Comparison of ENCODE assay signal across 16 cellular contexts in genomic region chr2:84878459-84878858, GRCh38. TPM values are rescaled to one million over a fixed set of nuclear protein-coding genes. Genes with fewer than 3 reads are reported as not detected.
A peak's percentile ranks its signal among the peaks of the same experiment; 100 is the strongest.
DNase-seq lines count a peak whose midpoint lies in the region; ATAC-seq and TF ChIP-seq lines count a peak whose summit lies in the region.
"Had no signal": no experiment of that assay in that cellular context is flagged by ENCODE, and none has a peak within 500 bp of the region (broad histone marks: within the 10 kb centered on the region; RNA-seq: fewer than 3 reads in every experiment).

No MANE protein-coding gene starts in this region.

- no peaks in the 10 kb centered on the region for H3K9me3 ChIP-seq in transverse colon
- H3K9me3 ChIP-seq: heart left ventricle had no signal

- in situ Hi-C loops in transverse colon (cut with MboI; ENCODE audit: low pct_ligation_motif_present in 1 of 4, low pct_unique_long_range_greater_than_20kb in 1 of 4, low sequenced_read_pairs in 3 of 4), result loop anchor here in 1 of 4 donors (10.0 kb wide), 1 partner anchor 384 kb away; no protein-coding TSS in a partner anchor

- H3K27me3 ChIP-seq in transverse colon, result peaks cover 15% of the 10 kb centered on the region

- peaks cover 0 to 25% (median 14%) of the 10 kb centered on the region in 4 donors for H3K4me1 ChIP-seq in transverse colon

- H3K36me3 Mint-ChIP-seq in activated naive CD4-positive, alpha-beta T cell treated with anti-CD3 and anti-CD28 coated beads, Interleukin-2, amount 10 ng/mL, durations not matched to agents 7 days and 5 days, result peaks cover 51% of the 10 kb centered on the region
- H3K36me3 Mint-ChIP-seq in activated naive CD4-positive, alpha-beta T cell treated with anti-CD3 and anti-CD28 coated beads, Interleukin-2, amount 50 U/mL, for 72 hours, result peaks cover 31 to 34% of the 10 kb centered on the region in 2 donors
- peaks cover 22% of the 10 kb centered on the region for H3K36me3 Mint-ChIP-seq in central memory CD8-positive, alpha-beta T cell (ENCODE audit: insufficient read depth)
- H3K36me3 Mint-ChIP-seq: stimulated activated memory B cell treated with anti-CD40 and anti-IgM and Interleukin-4, amounts not matched to agents 10 μg/mL and 1 μg/mL and 100 μg/mL, for 72 hours had no signal

- no peak for ATAC-seq in activated naive CD4-positive, alpha-beta T cell treated with anti-CD3 and anti-CD28 coated beads, Interleukin-2, amount 50 U/mL, for 72 hours
- ATAC-seq in HG02759 (IDR thresholded peaks at IDR 0.05; ENCODE audit: unreplicated experiment), result peak; percentile 33
- no peak for ATAC-seq in central memory CD8-positive, alpha-beta T cell (replicated peaks; ENCODE audit: extremely low read depth, poor library complexity, severe bottlenecking)
- ATAC-seq: heart left ventricle; stimulated activated memory B cell treated with anti-CD40 and anti-IgM and Interleukin-4, amounts not matched to agents 10 μg/mL and 1 μg/mL and 100 μg/mL, for 72 hours had no signal

- 28 to 44% methylated on average over 1 of the region's 1 CpG for WGBS in transverse colon (ENCODE audit: low coverage in 1 of 2), 2 donors

- peak overlapping the region; percentile 95 for H3K4me3 Mint-ChIP-seq in activated naive CD4-positive, alpha-beta T cell treated with anti-CD3 and anti-CD28 coated beads, Interleukin-2, amount 10 ng/mL, durations not matched to agents 7 days and 5 days
- H3K4me3 Mint-ChIP-seq in central memory CD8-positive, alpha-beta T cell, result peak overlapping the region; percentile 50
- H3K4me3 Mint-ChIP-seq: stimulated activated memory B cell treated with anti-CD40 and anti-IgM and Interleukin-4, amounts not matched to agents 10 μg/mL and 1 μg/mL and 100 μg/mL, for 72 hours had no signal

- DNase-seq in activated naive CD4-positive, alpha-beta T cell treated with anti-CD3 and anti-CD28 coated beads, Interleukin-2, amount 10 ng/mL, durations not matched to agents 7 days and 5 days, result peak; percentile 19
- DNase-seq in activated naive CD4-positive, alpha-beta T cell treated with anti-CD3 and anti-CD28 coated beads, Interleukin-2, amount 50 U/mL, for 72 hours (ENCODE audit: low spot score in 2 of 2), result no peak
- DNase-seq in central memory CD8-positive, alpha-beta T cell (ENCODE audit: low spot score in 2 of 2), result no peak
- no peak for DNase-seq in transverse colon
- no peak for DNase-seq in medulla oblongata (ENCODE audit: extremely low spot score)
- no peak for DNase-seq in NCI-H82 (lab: John Stamatoyannopoulos, UW)
- DNase-seq in superior temporal gyrus (ENCODE audit: extremely low spot score), result no peak
- DNase-seq: activated B cell treated with CpG ODN at 0.5 μM for 24 hours, activated gamma-delta T cell, AML-193, heart left ventricle, NCI-H2029, NCI-H526 treated with DMSO at 0.1 percent for 48 hours, nucleus accumbens had no signal

- peak overlapping the region; percentile 89 for H3K27ac Mint-ChIP-seq in activated naive CD4-positive, alpha-beta T cell treated with anti-CD3 and anti-CD28 coated beads, Interleukin-2, amount 10 ng/mL, durations not matched to agents 7 days and 5 days
- H3K27ac Mint-ChIP-seq in activated naive CD4-positive, alpha-beta T cell treated with anti-CD3 and anti-CD28 coated beads, Interleukin-2, amount 50 U/mL, for 72 hours, result peak overlapping the region in 1 of 2 donors; percentile 72
- peak overlapping the region; percentile 22 for H3K27ac Mint-ChIP-seq in central memory CD8-positive, alpha-beta T cell (ENCODE audit: low read depth)
- H3K27ac Mint-ChIP-seq: activated B cell treated with CpG ODN at 0.5 μM for 24 hours had no signal

- TF ChIP-seq EP300 in transverse colon (IDR thresholded peaks at IDR 0.05; ENCODE audit: low read depth), result no peak

- intact Hi-C loops in transverse colon (cut with DNase I; ENCODE audit: low total_unique reads), result no loop called here

- CTCF ChIA-PET in activated naive CD4-positive, alpha-beta T cell treated with anti-CD3 and anti-CD28 coated beads, Interleukin-2, amount 10 ng/mL, durations not matched to agents 7 days and 5 days (lab: Charles Lee), result interaction anchor here (0.7 to 10.8 kb wide), 2 partner anchors 10 to 46 kb away, joined by 6 to 134 read pairs; no protein-coding TSS in a partner anchor

- no peaks in the 10 kb centered on the region for H3K36me3 ChIP-seq in transverse colon
- H3K36me3 ChIP-seq: heart left ventricle had no signal

- H3K4me1 Mint-ChIP-seq in activated naive CD4-positive, alpha-beta T cell treated with anti-CD3 and anti-CD28 coated beads, Interleukin-2, amount 10 ng/mL, durations not matched to agents 7 days and 5 days, result peaks cover 67% of the 10 kb centered on the region
- H3K4me1 Mint-ChIP-seq in central memory CD8-positive, alpha-beta T cell, result peaks cover 67% of the 10 kb centered on the region

- H3K4me3 ChIP-seq in transverse colon, result peak overlapping the region in 2 of 4 donors; percentile 73 to 75
- H3K4me3 ChIP-seq: heart left ventricle had no signal

- no peaks in the 10 kb centered on the region for H3K9me3 Mint-ChIP-seq in activated naive CD4-positive, alpha-beta T cell treated with anti-CD3 and anti-CD28 coated beads, Interleukin-2, amount 10 ng/mL, durations not matched to agents 7 days and 5 days
- peaks cover 0 to 6% of the 10 kb centered on the region in 2 donors for H3K9me3 Mint-ChIP-seq in activated naive CD4-positive, alpha-beta T cell treated with anti-CD3 and anti-CD28 coated beads, Interleukin-2, amount 50 U/mL, for 72 hours
- no peaks in the 10 kb centered on the region for H3K9me3 Mint-ChIP-seq in central memory CD8-positive, alpha-beta T cell
- H3K9me3 Mint-ChIP-seq: activated B cell treated with CpG ODN at 0.5 μM for 24 hours; stimulated activated memory B cell treated with anti-CD40 and anti-IgM and Interleukin-4, amounts not matched to agents 10 μg/mL and 1 μg/mL and 100 μg/mL, for 72 hours had no signal

- peak overlapping the region in 3 of 4 donors; percentile 86 to 92 (median 87) for H3K27ac ChIP-seq in transverse colon
- H3K27ac ChIP-seq: heart left ventricle had no signal

- no peak for TF ChIP-seq POLR2A in transverse colon (IDR thresholded peaks at IDR 0.05)

- H3K27me3 Mint-ChIP-seq in activated naive CD4-positive, alpha-beta T cell treated with anti-CD3 and anti-CD28 coated beads, Interleukin-2, amount 10 ng/mL, durations not matched to agents 7 days and 5 days, result no peaks in the 10 kb centered on the region
- no peaks in the 10 kb centered on the region for H3K27me3 Mint-ChIP-seq in central memory CD8-positive, alpha-beta T cell
- H3K27me3 Mint-ChIP-seq: activated B cell treated with CpG ODN at 0.5 μM for 24 hours; stimulated activated memory B cell treated with anti-CD40 and anti-IgM and Interleukin-4, amounts not matched to agents 10 μg/mL and 1 μg/mL and 100 μg/mL, for 72 hours had no signal

- no peak for TF ChIP-seq CTCF in transverse colon (IDR thresholded peaks at IDR 0.05)

RNA-seq across cellular contexts. Expression of gene TRABD2A, which starts 2.4 kb away (rescaled TPM):
- total RNA-seq in activated naive CD4-positive, alpha-beta T cell treated with anti-CD3 and anti-CD28 coated beads, Interleukin-2, amount 50 U/mL, for 72 hours, result 10 to 100 TPM; 53.6 to 59.9 TPM
- 100 to 1,000 TPM in 2 of 4 donors, 10 to 100 TPM in 2; 21.3 to 230 (median 76.5) TPM for total RNA-seq in transverse colon

RNA-seq across cellular contexts. Expression of gene TMSB10, which starts 27.0 kb away (rescaled TPM):
- total RNA-seq in activated naive CD4-positive, alpha-beta T cell treated with anti-CD3 and anti-CD28 coated beads, Interleukin-2, amount 50 U/mL, for 72 hours, result 1,000 to 10,000 TPM; 1,249 to 2,802 TPM
- 1,000 to 10,000 TPM; 1,619 to 4,787 (median 3,693) TPM for total RNA-seq in transverse colon
